Comparison of ENCODE assay signal across 12 cellular contexts in the genomic region with DNA sequence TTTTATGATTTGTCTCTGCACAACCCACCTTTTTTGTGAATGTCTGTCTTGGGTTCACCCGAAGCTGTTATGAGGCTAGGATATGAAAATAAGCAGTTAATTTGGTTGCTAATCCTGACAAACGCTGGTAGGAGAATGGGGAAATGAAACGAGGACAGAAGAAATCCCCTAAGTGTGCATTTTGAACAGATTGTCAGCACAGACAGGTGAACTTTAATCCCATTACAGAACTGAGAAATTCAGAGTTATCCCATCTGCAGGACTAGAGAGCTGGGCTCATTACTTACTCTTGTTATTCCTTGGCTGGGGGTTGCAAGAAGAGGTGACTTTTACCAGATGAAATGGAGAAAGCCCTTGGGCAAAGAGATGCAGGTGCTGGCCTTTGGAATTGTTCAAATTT.
DNase-seq lines count a peak whose midpoint lies in the region; ATAC-seq and TF ChIP-seq lines count a peak whose summit lies in the region.
"Had no signal": no experiment of that assay in that cellular context is flagged by ENCODE, and none has a peak within 500 bp of the region (broad histone marks: within the 10 kb centered on the region; RNA-seq: fewer than 3 reads in every experiment).

No MANE protein-coding gene starts in this region.

- no peaks in the 10 kb centered on the region for H3K9me3 Mint-ChIP-seq in progenitor cell of endocrine pancreas (ENCODE audit: low read depth)

- POLR2A ChIA-PET in PC-9 (lab: Charles Lee; ENCODE audit: unreplicated experiment), result no interaction called here

- no peaks in the 10 kb centered on the region for H3K4me1 Mint-ChIP-seq in progenitor cell of endocrine pancreas (ENCODE audit: low read depth)

- no peaks in the 10 kb centered on the region for H3K36me3 ChIP-seq in PC-9 (ENCODE audit: low read depth)

- peak; percentile 80 for ATAC-seq in GM18511 (IDR thresholded peaks at IDR 0.05; ENCODE audit: unreplicated experiment)
- peak; percentile 82 for ATAC-seq in GM21390 (IDR thresholded peaks at IDR 0.05; ENCODE audit: unreplicated experiment)
- ATAC-seq in HG03045 (IDR thresholded peaks at IDR 0.05; ENCODE audit: unreplicated experiment), result peak; percentile 90

- H3K9me2 ChIP-seq in PC-9 (ENCODE audit: insufficient read depth), result no peaks in the 10 kb centered on the region

- H2AFZ ChIP-seq in PC-9, result no peak overlapping the region

- no peak for TF ChIP-seq CTCF in progenitor cell of endocrine pancreas (IDR thresholded peaks at IDR 0.05; ENCODE audit: unreplicated experiment)
- no peak for TF ChIP-seq CTCF in PC-9 (conservative IDR thresholded peaks at IDR 0.05)

- no peaks in the 10 kb centered on the region for H3K4me1 ChIP-seq in PC-9 (replicated peaks; ENCODE audit: insufficient read depth)

- no peak overlapping the region for H3K27ac Mint-ChIP-seq in progenitor cell of endocrine pancreas

- H4K20me1 ChIP-seq in PC-9 (ENCODE audit: insufficient read depth), result no peaks in the 10 kb centered on the region

- no peak overlapping the region for H3K4me3 ChIP-seq in PC-9

- no peaks in the 10 kb centered on the region for H3K27me3 ChIP-seq in PC-9 (ENCODE audit: insufficient read depth, low read depth)

- intact Hi-C loops in PC-9 (cut with micrococcal nuclease; ENCODE audit: unreplicated experiment), result no loop called here

- no peaks in the 10 kb centered on the region for H3K36me3 Mint-ChIP-seq in progenitor cell of endocrine pancreas (ENCODE audit: insufficient read depth)
- H3K36me3 Mint-ChIP-seq: IgD-negative memory B cell had no signal

- no peaks in the 10 kb centered on the region for H3K9me3 ChIP-seq in PC-9 (ENCODE audit: insufficient read depth, low read depth)

- DNase-seq in NCI-H69 (lab: John Stamatoyannopoulos, UW) (peak; percentile 68), progenitor cell of endocrine pancreas (ENCODE audit: low spot score, unreplicated experiment) (no peak), cerebellar nuclear complex (lab: John Stamatoyannopoulos, UW) (no peak), PC-9 (no peak), nucleus accumbens (lab: John Stamatoyannopoulos, UW) (no peak)
- DNase-seq: stimulated activated CD4-positive, alpha-beta T cell treated with anti-CD3 and anti-CD28 coated beads, Interleukin-12 subunit alpha, Interleukin-12 subunit beta, amount 100 ng/mL, for 4 hours; stimulated activated naive CD4-positive, alpha-beta T cell treated with Interleukin-2 at 50 U/mL for 16 hours had no signal

- H3K27me3 Mint-ChIP-seq in progenitor cell of endocrine pancreas, result no peaks in the 10 kb centered on the region

- no peak overlapping the region for H3K4me3 Mint-ChIP-seq in progenitor cell of endocrine pancreas (ENCODE audit: low read depth)

- BruUV-seq in PC-9 (replicated peaks; lab: Mats Ljungman, UMichigan), result no TSS peak

- H3K79me2 ChIP-seq in PC-9 (ENCODE audit: low read depth), result no peaks in the 10 kb centered on the region

- no peaks in the 10 kb centered on the region for H3F3A ChIP-seq in PC-9 (ENCODE audit: insufficient read depth, low read depth)

- H3K4me2 ChIP-seq in PC-9, result no peak overlapping the region

- CTCF ChIA-PET in PC-9 (lab: Charles Lee), result no interaction called here

- H3K27ac ChIP-seq in PC-9, result no peak overlapping the region
- H3K27ac ChIP-seq: C4-2B had no signal
